Comparison of ENCODE assay signal across 11 cellular contexts in the genomic region with DNA sequence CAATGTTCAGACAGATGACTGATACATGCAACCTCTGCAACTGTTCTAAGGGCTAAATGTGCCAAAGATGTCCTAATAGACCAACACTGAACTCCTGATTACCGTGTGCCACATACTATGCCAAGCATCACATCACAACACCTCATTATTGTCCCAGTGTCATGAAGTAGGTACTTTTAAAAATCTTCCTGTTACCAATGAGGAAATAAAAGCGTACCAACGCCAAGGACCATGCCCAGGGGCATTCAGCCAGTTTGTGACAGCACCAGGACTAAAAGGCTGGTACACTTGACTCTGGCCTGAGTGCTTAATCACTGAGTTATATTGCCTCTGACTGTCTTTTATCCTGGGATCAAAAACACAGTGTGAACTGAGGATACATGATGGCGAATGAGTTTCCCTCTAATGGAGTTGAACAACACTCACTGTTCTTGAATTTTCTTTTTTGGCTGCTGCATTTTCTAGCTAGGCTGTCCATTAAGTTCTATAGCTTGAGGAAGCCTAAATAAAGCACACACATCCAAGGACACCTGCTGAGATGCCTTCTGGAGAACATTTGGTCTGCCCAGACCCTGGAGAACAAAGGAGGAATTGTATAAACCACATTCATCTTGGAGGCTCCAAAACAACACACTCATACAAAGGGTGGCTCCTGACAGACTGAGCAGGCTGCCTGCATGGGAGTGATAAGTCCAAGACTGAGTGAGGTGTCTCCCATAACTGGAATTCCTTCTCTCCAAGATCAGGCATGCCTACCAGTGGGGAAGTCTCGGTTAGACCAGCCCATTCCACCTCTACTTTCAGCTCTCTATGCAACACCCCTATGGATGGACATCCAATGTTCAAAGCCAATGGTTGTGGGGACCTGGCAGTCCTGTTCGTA.
DNase-seq lines count a peak whose midpoint lies in the region; ATAC-seq and TF ChIP-seq lines count a peak whose summit lies in the region.
"Had no signal": no experiment of that assay in that cellular context is flagged by ENCODE, and none has a peak within 500 bp of the region (broad histone marks: within the 10 kb centered on the region; RNA-seq: fewer than 3 reads in every experiment).

No MANE protein-coding gene starts in this region.

- in situ Hi-C loops in ACHN (cut with HindIII; ENCODE audit: low pct_ligation_motif_present, low pct_unique_long_range_greater_than_20kb, low sequenced_read_pairs): no loop called here

- ATAC-seq in HG02840 (IDR thresholded peaks at IDR 0.05; ENCODE audit: low FRiP score, unreplicated experiment) (no peak), GM18861 (IDR thresholded peaks at IDR 0.05; ENCODE audit: unreplicated experiment) (no peak), HG02763 (IDR thresholded peaks at IDR 0.05; ENCODE audit: unreplicated experiment) (no peak)
- ATAC-seq: HCT116 had no signal

- DNase-seq in ACHN (peak; percentile 25), NCI-H2029 (lab: John Stamatoyannopoulos, UW) (peak; percentile 59), cerebellar cortex (ENCODE audit: low spot score) (peak; percentile 62), mesothelial cell of epicardium (ENCODE audit: low spot score in 2 of 2, unreplicated experiment in 2 of 2) (no peak), SIG-M5 treated with dmso at 0.1 percent for 504 hours (lab: John Stamatoyannopoulos, UW; ENCODE audit: unreplicated experiment) (no peak)
- DNase-seq: small intestine; stimulated activated naive CD8-positive, alpha-beta T cell treated with anti-CD3 and anti-CD28 coated beads, Interleukin-15, Interleukin-2, amounts not matched to agents 100 U/mL and 50 U/mL, for 24 hours had no signal

- H3K4me1 Mint-ChIP-seq in mesothelial cell of epicardium: peaks cover 76% of the 10 kb centered on the region

- H3K4me3 Mint-ChIP-seq in mesothelial cell of epicardium: no peak overlapping the region

- H3K27ac Mint-ChIP-seq in mesothelial cell of epicardium: peak overlapping the region; percentile 89

- H3K9me3 Mint-ChIP-seq in mesothelial cell of epicardium: no peaks in the 10 kb centered on the region

- no peaks in the 10 kb centered on the region for H3K27me3 Mint-ChIP-seq in mesothelial cell of epicardium (ENCODE audit: low read depth)

- no peak for TF ChIP-seq CTCF in mesothelial cell of epicardium (IDR thresholded peaks at IDR 0.05; ENCODE audit: unreplicated experiment)

- H3K36me3 Mint-ChIP-seq in mesothelial cell of epicardium: no peaks in the 10 kb centered on the region

Comparison
In these comparisons a context has a peak if more than half of its experiments do, and no peak if none do; other contexts are left out.
1. DNase-seq: peak in ACHN (single experiment), NCI-H2029 (single experiment) and cerebellar cortex (single experiment); none in mesothelial cell of epicardium (0 of 2) and SIG-M5 treated with dmso at 0.1 percent for 504 hours (single experiment).